In genomic region chr1:238960071-238960470, GRCh38 we compare ENCODE assay signal across 18 cellular contexts.
A peak's percentile ranks its signal among the peaks of the same experiment; 100 is the strongest.
DNase-seq lines count a peak whose midpoint lies in the region; ATAC-seq, FAIRE-seq and TF ChIP-seq lines count a peak whose summit lies in the region.
"Had no signal": no experiment of that assay in that cellular context is flagged by ENCODE, and none has a peak within 500 bp of the region (broad histone marks: within the 10 kb centered on the region; RNA-seq: fewer than 3 reads in every experiment).

No MANE protein-coding gene starts in this region.

- ATAC-seq in foreskin keratinocyte, result peak; percentile 44
- ATAC-seq: gastroesophageal sphincter; natural killer cell treated with Interleukin-12 subunit alpha and Interleukin-12 subunit beta and Interleukin-15 and Interleukin-18, amount 100 ng/mL, for 72 hours had no signal

- H3K4me3 ChIP-seq in HAP-1 (no peak overlapping the region), adipocyte (ENCODE audit: low read length) (no peak overlapping the region), kidney (ENCODE audit: low read length in 2 of 2) (no peak overlapping the region)
- H3K4me3 ChIP-seq: gastroesophageal sphincter, thoracic aorta had no signal

- DNase-seq in HAP-1 (ENCODE audit: low spot score in 2 of 2), result peak; percentile 78 to 88
- peak; percentile 87 for DNase-seq in adipocyte (ENCODE audit: low read depth)
- DNase-seq in foreskin keratinocyte, result peak; percentile 20 to 44
- DNase-seq in urothelium cell line (ENCODE audit: low spot score), result peak; percentile 64
- no peak for DNase-seq in kidney
- no peak for DNase-seq in frontal cortex (ENCODE audit: low spot score in 2 of 2)
- no peak for DNase-seq in SKM-1 treated with dmso at 0.1 percent for 144 hours (lab: John Stamatoyannopoulos, UW; ENCODE audit: unreplicated experiment)
- DNase-seq: activated CD8-positive, alpha-beta memory T cell treated with anti-CD3 and anti-CD28 coated beads, Interleukin-2, amount 50 U/mL, for 4 hours; activated naive CD8-positive, alpha-beta T cell treated with anti-CD3 and anti-CD28 coated beads, Interleukin-2, amount 10 ng/mL, durations not matched to agents 7 days and 5 days; cortex of kidney; NCI-H2029 treated with DMSO at 0.1 percent for 48 hours; NCI-H82; SIG-M5; small intestine had no signal

- H3K4me1 ChIP-seq in HAP-1, result peaks cover 25% of the 10 kb centered on the region
- peaks cover 4% of the 10 kb centered on the region for H3K4me1 ChIP-seq in adipocyte (ENCODE audit: control insufficient read depth, insufficient read depth, low read length)
- H3K4me1 ChIP-seq in foreskin keratinocyte, result no peaks in the 10 kb centered on the region
- no peaks in the 10 kb centered on the region for H3K4me1 ChIP-seq in kidney (ENCODE audit: control insufficient read depth in 1 of 2, insufficient read depth in 1 of 2, low read depth in 1 of 2, low read length in 2 of 2)
- H3K4me1 ChIP-seq: gastroesophageal sphincter had no signal

- in situ Hi-C loops in HAP-1 (cut with MboI; ENCODE audit: low sequenced_read_pairs), result no loop called here

- FAIRE-seq in urothelium cell line (lab: Jason Lieb, UNC) (no peak), kidney (lab: Jason Lieb, UNC) (no peak), frontal cortex (lab: Jason Lieb, UNC) (no peak)
- FAIRE-seq: small intestine had no signal

- TF ChIP-seq CTCF in foreskin keratinocyte (conservative IDR thresholded peaks at IDR 0.05), result no peak
- no peak for TF ChIP-seq CTCF in kidney (IDR thresholded peaks at IDR 0.05; ENCODE audit: borderline replicate concordance, extremely low read depth, insufficient read depth)

- H3K27me3 ChIP-seq in HAP-1 (ENCODE audit: low read depth) (no peaks in the 10 kb centered on the region), adipocyte (replicated peaks; ENCODE audit: control insufficient read depth, insufficient read depth, low read length) (no peaks in the 10 kb centered on the region), foreskin keratinocyte (no peaks in the 10 kb centered on the region)
- H3K27me3 ChIP-seq: gastroesophageal sphincter had no signal

- intact Hi-C loops in kidney (cut with DNase I), result no loop called here

- H3K9me3 ChIP-seq in HAP-1 (no peaks in the 10 kb centered on the region), adipocyte (ENCODE audit: control insufficient read depth, low read length) (no peaks in the 10 kb centered on the region), kidney (ENCODE audit: control insufficient read depth in 1 of 2, low read length in 2 of 2) (no peaks in the 10 kb centered on the region)
- H3K9me3 ChIP-seq: gastroesophageal sphincter, thoracic aorta had no signal

- H3K9ac ChIP-seq in adipocyte (ENCODE audit: low read length) (no peak overlapping the region), kidney (ENCODE audit: low read length in 2 of 2) (no peak overlapping the region)

- H3K36me3 ChIP-seq in HAP-1 (replicated peaks) (no peaks in the 10 kb centered on the region), adipocyte (ENCODE audit: control insufficient read depth, insufficient read depth, low read length, severe bottlenecking) (no peaks in the 10 kb centered on the region), kidney (ENCODE audit: control insufficient read depth in 1 of 2, insufficient read depth in 2 of 2, low read length in 2 of 2) (no peaks in the 10 kb centered on the region)
- H3K36me3 ChIP-seq: gastroesophageal sphincter, thoracic aorta had no signal

- no peak overlapping the region for H3K27ac ChIP-seq in foreskin keratinocyte
- no peak overlapping the region for H3K27ac ChIP-seq in kidney (ENCODE audit: low read depth in 2 of 2, low read length in 2 of 2)
- H3K27ac ChIP-seq: gastroesophageal sphincter, thoracic aorta, VCaP had no signal

Comparison
In these comparisons a context has a peak if more than half of its experiments do, and no peak if none do; other contexts are left out.
1. DNase-seq: peak in HAP-1 (2 of 2), adipocyte (single experiment), foreskin keratinocyte (2 of 2) and urothelium cell line (single experiment); none in kidney (single experiment), frontal cortex (0 of 2) and SKM-1 treated with dmso at 0.1 percent for 144 hours (single experiment).